ENCODE assay signal across 1 cellular context in the genomic region with DNA sequence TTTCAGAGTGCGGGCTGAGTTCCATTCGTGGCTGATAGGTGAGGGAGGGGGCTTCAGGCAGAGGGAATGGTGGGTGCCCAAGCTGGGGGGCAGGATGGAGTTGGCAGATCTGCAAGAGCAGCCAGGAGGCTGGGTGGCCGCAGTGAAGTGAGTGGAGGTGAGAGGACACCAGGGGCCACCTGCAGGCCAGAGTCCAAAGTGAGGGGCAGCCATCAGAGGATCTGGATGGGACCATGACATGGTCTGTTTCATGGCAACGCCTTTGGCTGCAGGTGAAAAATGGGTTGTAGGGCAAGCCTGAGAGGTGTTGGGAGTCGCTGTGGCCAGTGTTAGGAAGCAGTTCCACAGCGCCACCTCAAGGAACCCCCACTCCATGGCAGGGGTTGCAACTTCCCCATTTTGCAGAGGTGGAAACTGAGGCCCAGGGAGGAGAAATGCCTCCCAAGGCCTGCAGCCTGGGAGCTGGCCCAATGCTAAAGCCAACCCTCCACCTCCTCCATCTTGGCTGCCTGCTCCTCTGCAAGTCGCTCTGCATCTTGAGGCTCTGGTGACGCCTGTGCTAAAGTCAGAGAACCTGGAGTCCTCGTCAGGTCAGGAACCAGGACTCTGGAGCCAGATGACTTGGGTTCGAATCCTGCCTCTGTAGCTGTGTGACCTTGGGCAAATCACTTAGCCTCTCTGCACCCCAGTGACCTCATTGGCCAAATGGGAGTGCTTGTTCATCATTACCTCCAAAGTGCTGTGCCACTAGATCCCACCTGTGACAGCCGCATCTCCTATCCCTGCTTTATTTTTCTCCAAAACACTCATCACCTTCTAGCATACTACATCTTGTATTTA.
TF ChIP-seq lines count a peak whose summit lies in the region.

No MANE protein-coding gene starts in this region.

TF ChIP-seq in K562, 482 proteins besides CTCF, POLR2A, EP300 and RAD21 (continued from another document):
- no peak for TF ChIP-seq ZC3H11A (IDR thresholded peaks at IDR 0.05; ENCODE audit: low read depth, low read length)
- no peak for TF ChIP-seq KAT2B (IDR thresholded peaks at IDR 0.05; ENCODE audit: low read depth, low read length)
- TF ChIP-seq, protein P1, sequence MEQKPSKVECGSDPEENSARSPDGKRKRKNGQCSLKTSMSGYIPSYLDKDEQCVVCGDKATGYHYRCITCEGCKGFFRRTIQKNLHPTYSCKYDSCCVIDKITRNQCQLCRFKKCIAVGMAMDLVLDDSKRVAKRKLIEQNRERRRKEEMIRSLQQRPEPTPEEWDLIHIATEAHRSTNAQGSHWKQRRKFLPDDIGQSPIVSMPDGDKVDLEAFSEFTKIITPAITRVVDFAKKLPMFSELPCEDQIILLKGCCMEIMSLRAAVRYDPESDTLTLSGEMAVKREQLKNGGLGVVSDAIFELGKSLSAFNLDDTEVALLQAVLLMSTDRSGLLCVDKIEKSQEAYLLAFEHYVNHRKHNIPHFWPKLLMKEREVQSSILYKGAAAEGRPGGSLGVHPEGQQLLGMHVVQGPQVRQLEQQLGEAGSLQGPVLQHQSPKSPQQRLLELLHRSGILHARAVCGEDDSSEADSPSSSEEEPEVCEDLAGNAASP (IDR thresholded peaks at IDR 0.05): no peak
- TF ChIP-seq POLR3G (IDR thresholded peaks at IDR 0.05; ENCODE audit: extremely low read depth, insufficient read length, insufficient replicate concordance): no peak
- TF ChIP-seq, protein P2, sequence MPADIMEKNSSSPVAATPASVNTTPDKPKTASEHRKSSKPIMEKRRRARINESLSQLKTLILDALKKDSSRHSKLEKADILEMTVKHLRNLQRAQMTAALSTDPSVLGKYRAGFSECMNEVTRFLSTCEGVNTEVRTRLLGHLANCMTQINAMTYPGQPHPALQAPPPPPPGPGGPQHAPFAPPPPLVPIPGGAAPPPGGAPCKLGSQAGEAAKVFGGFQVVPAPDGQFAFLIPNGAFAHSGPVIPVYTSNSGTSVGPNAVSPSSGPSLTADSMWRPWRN (IDR thresholded peaks at IDR 0.05; ENCODE audit: low read depth): no peak
- no peak for TF ChIP-seq TFAM (CRISPR knock-in tag; conservative IDR thresholded peaks at IDR 0.05)
- TF ChIP-seq, protein P3, sequence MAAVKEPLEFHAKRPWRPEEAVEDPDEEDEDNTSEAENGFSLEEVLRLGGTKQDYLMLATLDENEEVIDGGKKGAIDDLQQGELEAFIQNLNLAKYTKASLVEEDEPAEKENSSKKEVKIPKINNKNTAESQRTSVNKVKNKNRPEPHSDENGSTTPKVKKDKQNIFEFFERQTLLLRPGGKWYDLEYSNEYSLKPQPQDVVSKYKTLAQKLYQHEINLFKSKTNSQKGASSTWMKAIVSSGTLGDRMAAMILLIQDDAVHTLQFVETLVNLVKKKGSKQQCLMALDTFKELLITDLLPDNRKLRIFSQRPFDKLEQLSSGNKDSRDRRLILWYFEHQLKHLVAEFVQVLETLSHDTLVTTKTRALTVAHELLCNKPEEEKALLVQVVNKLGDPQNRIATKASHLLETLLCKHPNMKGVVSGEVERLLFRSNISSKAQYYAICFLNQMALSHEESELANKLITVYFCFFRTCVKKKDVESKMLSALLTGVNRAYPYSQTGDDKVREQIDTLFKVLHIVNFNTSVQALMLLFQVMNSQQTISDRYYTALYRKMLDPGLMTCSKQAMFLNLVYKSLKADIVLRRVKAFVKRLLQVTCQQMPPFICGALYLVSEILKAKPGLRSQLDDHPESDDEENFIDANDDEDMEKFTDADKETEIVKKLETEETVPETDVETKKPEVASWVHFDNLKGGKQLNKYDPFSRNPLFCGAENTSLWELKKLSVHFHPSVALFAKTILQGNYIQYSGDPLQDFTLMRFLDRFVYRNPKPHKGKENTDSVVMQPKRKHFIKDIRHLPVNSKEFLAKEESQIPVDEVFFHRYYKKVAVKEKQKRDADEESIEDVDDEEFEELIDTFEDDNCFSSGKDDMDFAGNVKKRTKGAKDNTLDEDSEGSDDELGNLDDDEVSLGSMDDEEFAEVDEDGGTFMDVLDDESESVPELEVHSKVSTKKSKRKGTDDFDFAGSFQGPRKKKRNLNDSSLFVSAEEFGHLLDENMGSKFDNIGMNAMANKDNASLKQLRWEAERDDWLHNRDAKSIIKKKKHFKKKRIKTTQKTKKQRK (IDR thresholded peaks at IDR 0.05; ENCODE audit: borderline replicate concordance, low read depth, low read length): no peak
- no peak for TF ChIP-seq ZNF282 (CRISPR knock-in tag; IDR thresholded peaks at IDR 0.05)
- no peak for TF ChIP-seq TGIF2 (CRISPR knock-in tag; IDR thresholded peaks at IDR 0.05)
- no peak for TF ChIP-seq ZNF274 (IDR thresholded peaks at IDR 0.05; ENCODE audit: borderline replicate concordance, low read depth, low read length)
- no peak for TF ChIP-seq ZC3H4 (CRISPR knock-in tag; IDR thresholded peaks at IDR 0.05; ENCODE audit: borderline replicate concordance)
- no peak for TF ChIP-seq JUND (IDR thresholded peaks at IDR 0.05; ENCODE audit: borderline replicate concordance, low read depth, low read length)
- TF ChIP-seq JUND (tag; IDR thresholded peaks at IDR 0.05; ENCODE audit: borderline replicate concordance, low read depth, low read length): no peak
- no peak for TF ChIP-seq ZNF224 (CRISPR knock-in tag; IDR thresholded peaks at IDR 0.05)
- no peak for TF ChIP-seq ILK (tag; IDR thresholded peaks at IDR 0.05; ENCODE audit: borderline replicate concordance, low read depth)
- no peak for TF ChIP-seq ZSCAN29 (IDR thresholded peaks at IDR 0.05)
- TF ChIP-seq, protein P4, sequence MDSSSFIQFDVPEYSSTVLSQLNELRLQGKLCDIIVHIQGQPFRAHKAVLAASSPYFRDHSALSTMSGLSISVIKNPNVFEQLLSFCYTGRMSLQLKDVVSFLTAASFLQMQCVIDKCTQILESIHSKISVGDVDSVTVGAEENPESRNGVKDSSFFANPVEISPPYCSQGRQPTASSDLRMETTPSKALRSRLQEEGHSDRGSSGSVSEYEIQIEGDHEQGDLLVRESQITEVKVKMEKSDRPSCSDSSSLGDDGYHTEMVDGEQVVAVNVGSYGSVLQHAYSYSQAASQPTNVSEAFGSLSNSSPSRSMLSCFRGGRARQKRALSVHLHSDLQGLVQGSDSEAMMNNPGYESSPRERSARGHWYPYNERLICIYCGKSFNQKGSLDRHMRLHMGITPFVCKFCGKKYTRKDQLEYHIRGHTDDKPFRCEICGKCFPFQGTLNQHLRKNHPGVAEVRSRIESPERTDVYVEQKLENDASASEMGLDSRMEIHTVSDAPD (CRISPR knock-in tag; IDR thresholded peaks at IDR 0.05): no peak
- no peak for TF ChIP-seq MCM5 (IDR thresholded peaks at IDR 0.05; ENCODE audit: low read depth)
- no peak for TF ChIP-seq XRCC3 (IDR thresholded peaks at IDR 0.05)
- TF ChIP-seq POLR2AphosphoS2 (IDR thresholded peaks at IDR 0.05; ENCODE audit: low read length): no peak
- TF ChIP-seq NR3C1 (CRISPR knock-in tag; IDR thresholded peaks at IDR 0.05): no peak
- TF ChIP-seq ZNF23 (CRISPR knock-in tag; IDR thresholded peaks at IDR 0.05): no peak
- no peak for TF ChIP-seq CBX5 (IDR thresholded peaks at IDR 0.05; ENCODE audit: borderline replicate concordance, low read depth)
- no peak for TF ChIP-seq PTRF (tag; IDR thresholded peaks at IDR 0.05)
- TF ChIP-seq ZNF668 (CRISPR knock-in tag; IDR thresholded peaks at IDR 0.05): no peak
- no peak for TF ChIP-seq POLR2H (tag; IDR thresholded peaks at IDR 0.05; ENCODE audit: low read depth)
- TF ChIP-seq TCFL5 (CRISPR knock-in tag; conservative IDR thresholded peaks at IDR 0.05): no peak
- TF ChIP-seq ZNF121 (CRISPR knock-in tag; conservative IDR thresholded peaks at IDR 0.05): 0 out of 2 replicates have a peak, but pooled peaks have one; percentile 17
- TF ChIP-seq, protein P5, sequence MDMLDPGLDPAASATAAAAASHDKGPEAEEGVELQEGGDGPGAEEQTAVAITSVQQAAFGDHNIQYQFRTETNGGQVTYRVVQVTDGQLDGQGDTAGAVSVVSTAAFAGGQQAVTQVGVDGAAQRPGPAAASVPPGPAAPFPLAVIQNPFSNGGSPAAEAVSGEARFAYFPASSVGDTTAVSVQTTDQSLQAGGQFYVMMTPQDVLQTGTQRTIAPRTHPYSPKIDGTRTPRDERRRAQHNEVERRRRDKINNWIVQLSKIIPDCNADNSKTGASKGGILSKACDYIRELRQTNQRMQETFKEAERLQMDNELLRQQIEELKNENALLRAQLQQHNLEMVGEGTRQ (CRISPR knock-in tag; IDR thresholded peaks at IDR 0.05): no peak
- TF ChIP-seq KAT7 (CRISPR knock-in tag; IDR thresholded peaks at IDR 0.05; ENCODE audit: borderline replicate concordance): no peak
- no peak for TF ChIP-seq ZNF408 (CRISPR knock-in tag; IDR thresholded peaks at IDR 0.05; ENCODE audit: low read depth)
- peak; percentile 71 for TF ChIP-seq SPI1 (IDR thresholded peaks at IDR 0.05; ENCODE audit: borderline replicate concordance, low read depth, low read length)
- TF ChIP-seq SLC30A9 (CRISPR knock-in tag; IDR thresholded peaks at IDR 0.05): no peak
- TF ChIP-seq, protein P6, sequence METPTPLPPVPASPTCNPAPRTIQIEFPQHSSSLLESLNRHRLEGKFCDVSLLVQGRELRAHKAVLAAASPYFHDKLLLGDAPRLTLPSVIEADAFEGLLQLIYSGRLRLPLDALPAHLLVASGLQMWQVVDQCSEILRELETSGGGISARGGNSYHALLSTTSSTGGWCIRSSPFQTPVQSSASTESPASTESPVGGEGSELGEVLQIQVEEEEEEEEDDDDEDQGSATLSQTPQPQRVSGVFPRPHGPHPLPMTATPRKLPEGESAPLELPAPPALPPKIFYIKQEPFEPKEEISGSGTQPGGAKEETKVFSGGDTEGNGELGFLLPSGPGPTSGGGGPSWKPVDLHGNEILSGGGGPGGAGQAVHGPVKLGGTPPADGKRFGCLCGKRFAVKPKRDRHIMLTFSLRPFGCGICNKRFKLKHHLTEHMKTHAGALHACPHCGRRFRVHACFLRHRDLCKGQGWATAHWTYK (CRISPR knock-in tag; IDR thresholded peaks at IDR 0.05): no peak
